Comparison of ENCODE assay signal across 2 cellular contexts in genomic region chrX:129651756-129652564, GRCh38.
A peak's percentile ranks its signal among the peaks of the same experiment; 100 is the strongest.
TF ChIP-seq lines count a peak whose summit lies in the region.

No MANE protein-coding gene starts in this region.

TF ChIP-seq in liver, 16 proteins besides CTCF, POLR2A, EP300 and RAD21:
- TF ChIP-seq ZBTB33 (IDR thresholded peaks at IDR 0.05) (no peak), HNF4A (conservative IDR thresholded peaks at IDR 0.05) (peak; percentile 23 to 28), MAX (IDR thresholded peaks at IDR 0.05) (peak; percentile 22)

TF ChIP-seq in HepG2, 621 proteins besides CTCF, POLR2A, EP300 and RAD21 (continued from another document):
- TF ChIP-seq NBN (conservative IDR thresholded peaks at IDR 0.05), result no peak
- no peak for TF ChIP-seq ZBED4 (CRISPR knock-in tag; IDR thresholded peaks at IDR 0.05; ENCODE audit: borderline replicate concordance)
- no peak for TF ChIP-seq MXD3 (CRISPR knock-in tag; IDR thresholded peaks at IDR 0.05)
- TF ChIP-seq ZNF614 (CRISPR knock-in tag; IDR thresholded peaks at IDR 0.05; ENCODE audit: borderline replicate concordance), result no peak
- no peak for TF ChIP-seq MTF2 (CRISPR knock-in tag; IDR thresholded peaks at IDR 0.05; ENCODE audit: borderline replicate concordance)
- TF ChIP-seq REST (IDR thresholded peaks at IDR 0.05; ENCODE audit: borderline replicate concordance in 1 of 2, low read depth in 1 of 2, low read length in 2 of 2), result no peak
- TF ChIP-seq SIX4 (CRISPR knock-in tag; IDR thresholded peaks at IDR 0.05), result no peak
- TF ChIP-seq ZNF557 (CRISPR knock-in tag; IDR thresholded peaks at IDR 0.05), result no peak
- TF ChIP-seq NR2F1 (CRISPR knock-in tag; IDR thresholded peaks at IDR 0.05), result no peak
- TF ChIP-seq MEIS2 (CRISPR knock-in tag; IDR thresholded peaks at IDR 0.05), result no peak
- TF ChIP-seq ZBTB26 (CRISPR knock-in tag; IDR thresholded peaks at IDR 0.05; ENCODE audit: borderline replicate concordance), result no peak
- no peak for TF ChIP-seq KLF16 (CRISPR knock-in tag; IDR thresholded peaks at IDR 0.05)
- no peak for TF ChIP-seq MYC (CRISPR knock-in tag; IDR thresholded peaks at IDR 0.05; ENCODE audit: borderline replicate concordance)
- no peak for TF ChIP-seq ZKSCAN5 (CRISPR knock-in tag; IDR thresholded peaks at IDR 0.05)
- TF ChIP-seq ETS1 (CRISPR knock-in tag; IDR thresholded peaks at IDR 0.05), result no peak
- TF ChIP-seq NKX3-1 (CRISPR knock-in tag; IDR thresholded peaks at IDR 0.05), result no peak
